ENCODE assay signal across 20 cellular contexts in genomic region chr3:64760258-64760657, GRCh38.
A peak's percentile ranks its signal among the peaks of the same experiment; 100 is the strongest.
DNase-seq lines count a peak whose midpoint lies in the region; ATAC-seq and TF ChIP-seq lines count a peak whose summit lies in the region.
"Had no signal": no experiment of that assay in that cellular context is flagged by ENCODE, and none has a peak within 500 bp of the region (broad histone marks: within the 10 kb centered on the region; RNA-seq: fewer than 3 reads in every experiment).

No MANE protein-coding gene starts in this region.

- H3K4me3 ChIP-seq in ascending aorta (no peak overlapping the region), heart left ventricle (no peak overlapping the region), psoas muscle (no peak overlapping the region), tibial artery (no peak overlapping the region)
- H3K4me3 ChIP-seq: GM23338, HAP-1, K562 had no signal

- H3K4me1 ChIP-seq in ascending aorta = peaks cover 3 to 16% of the 10 kb centered on the region in 2 donors
- H3K4me1 ChIP-seq in heart left ventricle = peaks cover 0 to 36% (median 19%) of the 10 kb centered on the region in 12 donors
- peaks cover 44% of the 10 kb centered on the region for H3K4me1 ChIP-seq in psoas muscle
- H3K4me1 ChIP-seq in tibial artery = peaks cover 0 to 77% (median 25%) of the 10 kb centered on the region in 4 donors
- H3K4me1 ChIP-seq: HAP-1 had no signal

- no peaks in the 10 kb centered on the region for H3K36me3 ChIP-seq in ascending aorta
- no peaks in the 10 kb centered on the region for H3K36me3 ChIP-seq in heart left ventricle
- H3K36me3 ChIP-seq in psoas muscle (ENCODE audit: insufficient read depth in 1 of 2, low read depth in 1 of 2) = no peaks in the 10 kb centered on the region
- no peaks in the 10 kb centered on the region for H3K36me3 ChIP-seq in tibial artery
- H3K36me3 ChIP-seq: HAP-1 had no signal

- H3K27ac ChIP-seq in ascending aorta (peak overlapping the region; percentile 50 to 51), heart left ventricle (peak overlapping the region in 3 of 12 donors; percentile 35 to 50 (median 41)), psoas muscle (peak overlapping the region; percentile 71), tibial artery (peak overlapping the region; percentile 12 to 23)
- H3K27ac ChIP-seq: C4-2B, RWPE1 had no signal

- intact Hi-C loops in ascending aorta (cut with DNase I) = no loop called here
- intact Hi-C loops in heart left ventricle (cut with DNase I) = no loop called here
- intact Hi-C loops in psoas muscle (cut with DNase I) = loop anchor here (5.0 to 10.0 kb wide), 2 partner anchors 55 to 73 kb away; partner anchors contain the start of gene ADAMTS9 (in 1 of the 2)
- intact Hi-C loops in tibial artery (cut with DNase I; ENCODE audit: low total_unique reads) = no loop called here
- intact Hi-C loops in sciatic nerve (cut with DNase I) = no loop called here

- no peak for TF ChIP-seq CTCF in ascending aorta (IDR thresholded peaks at IDR 0.05)
- no peak for TF ChIP-seq CTCF in heart left ventricle (IDR thresholded peaks at IDR 0.05)
- no peak for TF ChIP-seq CTCF in psoas muscle (IDR thresholded peaks at IDR 0.05)
- TF ChIP-seq CTCF in tibial artery (IDR thresholded peaks at IDR 0.05) = no peak

- TF ChIP-seq POLR2A in heart left ventricle (IDR thresholded peaks at IDR 0.05) = no peak

- no peaks in the 10 kb centered on the region for H3K9me3 ChIP-seq in ascending aorta
- H3K9me3 ChIP-seq in heart left ventricle = no peaks in the 10 kb centered on the region
- no peaks in the 10 kb centered on the region for H3K9me3 ChIP-seq in psoas muscle
- H3K9me3 ChIP-seq in tibial artery = no peaks in the 10 kb centered on the region
- H3K9me3 ChIP-seq: HAP-1 had no signal

- no peaks in the 10 kb centered on the region for H3K27me3 ChIP-seq in ascending aorta
- H3K27me3 ChIP-seq in heart left ventricle = no peaks in the 10 kb centered on the region
- H3K27me3 ChIP-seq in psoas muscle (ENCODE audit: insufficient read depth in 3 of 3, low read length in 2 of 3) = no peaks in the 10 kb centered on the region
- no peaks in the 10 kb centered on the region for H3K27me3 ChIP-seq in tibial artery

- WGBS in heart left ventricle, 4 donors = 58 to 65% (median 61%) methylated on average over 5 of the region's 5 CpGs
- WGBS in psoas muscle, 3 donors = 46 to 70% (median 69%) methylated on average over 5 of the region's 5 CpGs

- DNase-seq in ascending aorta (ENCODE audit: low spot score in 2 of 2) = no peak
- DNase-seq in heart left ventricle = no peak
- DNase-seq in psoas muscle = peak in 1 of 2 donors; percentile 54
- no peak for DNase-seq in tibial artery
- no peak for DNase-seq in NCI-H1436 treated with DMSO at 0.1 percent for 48 hours (lab: John Stamatoyannopoulos, UW)
- DNase-seq in sciatic nerve (ENCODE audit: low spot score) = no peak
- DNase-seq: Calu3; CD8-positive, alpha-beta memory T cell; DMS153; NCI-H1048; NCI-H1417 treated with DMSO at 0.1 percent for 48 hours; NCI-H187 treated with DMSO at 0.1 percent for 48 hours; NCI-H2227 treated with DMSO at 0.1 percent for 48 hours; NCI-H510A had no signal

- peak in 3 of 4 donors; percentile 59 to 65 (median 63) for ATAC-seq in heart left ventricle
- peak in 3 of 4 donors; percentile 58 to 67 (median 65) for ATAC-seq in psoas muscle
- ATAC-seq in GM19395 (IDR thresholded peaks at IDR 0.05; ENCODE audit: unreplicated experiment) = no peak
- ATAC-seq in sciatic nerve = no peak
- ATAC-seq: GM23338, K562 had no signal

Comparison
In these comparisons a context has a peak if more than half of its experiments do, and no peak if none do; other contexts are left out.
1. ATAC-seq: peak in heart left ventricle (3 of 4) and psoas muscle (3 of 4); none in GM19395 (single experiment) and sciatic nerve (single experiment).
2. intact Hi-C loops: an anchor here in psoas muscle (5.0 to 10.0 kb wide); none called in ascending aorta, heart left ventricle, tibial artery and sciatic nerve.